Comparison of ENCODE assay signal across 1 cellular context in genomic region chr12:7101047-7101693, GRCh38.
TF ChIP-seq lines count a peak whose summit lies in the region.

No MANE protein-coding gene starts in this region.

TF ChIP-seq in IMR-90, 13 proteins besides CTCF, POLR2A, EP300 and RAD21:
- TF ChIP-seq SMC3 (IDR thresholded peaks at IDR 0.05; ENCODE audit: low read depth, low read length) (no peak), BHLHE40 (IDR thresholded peaks at IDR 0.05; ENCODE audit: low read depth, low read length) (no peak), RFX5 (IDR thresholded peaks at IDR 0.05; ENCODE audit: low read depth, low read length) (no peak), CHD1 (IDR thresholded peaks at IDR 0.05; ENCODE audit: low read depth, low read length) (no peak)
